In genomic region chr11:128632151-128632791, GRCh38 we compare ENCODE assay signal across 8 cellular contexts. TPM values are rescaled to one million over a fixed set of nuclear protein-coding genes. Genes with fewer than 3 reads are reported as not detected.
DNase-seq lines count a peak whose midpoint lies in the region; ATAC-seq and TF ChIP-seq lines count a peak whose summit lies in the region.

No MANE protein-coding gene starts in this region.

- peak; percentile 41 for ATAC-seq in GM21515 (IDR thresholded peaks at IDR 0.05; ENCODE audit: unreplicated experiment)
- ATAC-seq in GM18858 (IDR thresholded peaks at IDR 0.05; ENCODE audit: unreplicated experiment) = no peak
- no peak for ATAC-seq in GM21423 (IDR thresholded peaks at IDR 0.05; ENCODE audit: unreplicated experiment)

- peak overlapping the region in 1 of 8 donors; percentile 46 for H3K4me3 Mint-ChIP-seq in CD4-positive, alpha-beta memory T cell

- peaks cover 0 to 2% (median 0%) of the 10 kb centered on the region in 8 donors for H3K9me3 Mint-ChIP-seq in CD4-positive, alpha-beta memory T cell

- no peak overlapping the region for H3K27ac ChIP-seq in CD4-positive, alpha-beta memory T cell (ENCODE audit: low read depth, low read length)

- no peaks in the 10 kb centered on the region for H3K36me3 Mint-ChIP-seq in CD4-positive, alpha-beta memory T cell

- no peaks in the 10 kb centered on the region for H3K27me3 ChIP-seq in CD4-positive, alpha-beta memory T cell (ENCODE audit: insufficient read depth, low read length)

- peaks cover 33 to 51% (median 43%) of the 10 kb centered on the region in 4 donors for H3K4me1 Mint-ChIP-seq in CD4-positive, alpha-beta memory T cell

- H3K27me3 Mint-ChIP-seq in CD4-positive, alpha-beta memory T cell = no peaks in the 10 kb centered on the region

- no peaks in the 10 kb centered on the region for H3K36me3 ChIP-seq in CD4-positive, alpha-beta memory T cell (ENCODE audit: insufficient read depth, low read length)

- peak in 4 of 5 donors; percentile 46 to 50 (median 48) for DNase-seq in CD4-positive, alpha-beta memory T cell
- DNase-seq in NCI-H345 treated with DMSO at 0.1 percent for 48 hours (lab: John Stamatoyannopoulos, UW; ENCODE audit: unreplicated experiment) = peak; percentile 21
- peak; percentile 40 for DNase-seq in activated T-cell treated with anti-CD3 and anti-CD28 coated beads for 24 hours (ENCODE audit: low read depth)
- DNase-seq in foreskin fibroblast = peak; percentile 38 to 74
- peak; percentile 26 for DNase-seq in pulmonary artery endothelial cell (ENCODE audit: low read depth, low spot score)

- peak overlapping the region; percentile 14 to 92 (median 62) for H3K27ac Mint-ChIP-seq in CD4-positive, alpha-beta memory T cell

- POLR2A ChIA-PET in CD4-positive, alpha-beta memory T cell (lab: Charles Lee; ENCODE audit: partially characterized antibody) = interaction anchor here (0.7 to 17.5 kb wide), 17 partner anchors 8 to 464 kb away, joined by 3 to 949 read pairs (median 4); no protein-coding TSS in a partner anchor

- no peak overlapping the region for H3K4me3 ChIP-seq in CD4-positive, alpha-beta memory T cell (ENCODE audit: low read length in 2 of 2)
- H3K4me3 ChIP-seq in foreskin fibroblast (ENCODE audit: low read depth in 1 of 2, low read length in 2 of 2) = no peak overlapping the region

- CTCF ChIA-PET in CD4-positive, alpha-beta memory T cell (lab: Charles Lee; ENCODE audit: partially characterized antibody) = interaction anchor here (0.6 to 11.1 kb wide), 76 partner anchors 8 to 603 kb away, joined by 3 to 252 read pairs (median 5); no protein-coding TSS in a partner anchor

- H3K9me3 ChIP-seq in CD4-positive, alpha-beta memory T cell (ENCODE audit: control insufficient read depth in 1 of 2, low read length in 2 of 2) = no peaks in the 10 kb centered on the region

- intact Hi-C loops in CD4-positive, alpha-beta memory T cell (cut with micrococcal nuclease) = loop anchor here (5.0 kb wide), 2 partner anchors 215 to 475 kb away; no protein-coding TSS in a partner anchor

- peak; percentile 88 for TF ChIP-seq CTCF in foreskin fibroblast (IDR thresholded peaks at IDR 0.05; ENCODE audit: low read depth, low read length)

- peaks cover 51% of the 10 kb centered on the region for H3K4me1 ChIP-seq in CD4-positive, alpha-beta memory T cell (ENCODE audit: insufficient read depth, low read length)

RNA-seq across cellular contexts. Expression of gene ETS1, which starts 44.9 kb away (rescaled TPM):
- 100 to 1,000 TPM; 732 to 761 TPM for total RNA-seq in CD4-positive, alpha-beta memory T cell
- polyA plus RNA-seq in CD4-positive, alpha-beta memory T cell = 100 to 1,000 TPM; 435 to 454 TPM
- 77.0 and 89.8 TPM in 2 replicates for total RNA-seq in pulmonary artery endothelial cell
